ENCODE assay signal across 26 cellular contexts in genomic region chr11:130381317-130381716, GRCh38. TPM values are rescaled to one million over a fixed set of nuclear protein-coding genes. Genes with fewer than 3 reads are reported as not detected.
"Had no signal": no experiment of that assay in that cellular context is flagged by ENCODE, and none has a peak within 500 bp of the region (broad histone marks: within the 10 kb centered on the region; RNA-seq: fewer than 3 reads in every experiment).

No MANE protein-coding gene starts in this region.

- H3K36me3 ChIP-seq: colonic mucosa, upper lobe of right lung had no signal

- FAIRE-seq: islet of Langerhans had no signal

- DNase-seq: activated CD4-positive, alpha-beta T cell treated with anti-CD3 and anti-CD28 coated beads, Interleukin-2, amount 10 ng/mL, durations not matched to agents 24 days and 14 days; activated CD4-positive, CD25-positive, alpha-beta regulatory T cell; activated CD8-positive, alpha-beta T cell treated with anti-CD3 and anti-CD28 coated beads for 36 hours; activated naive CD4-positive, alpha-beta T cell treated with Interleukin-2 at 50 U/mL for 16 hours; activated naive CD8-positive, alpha-beta T cell treated with anti-CD3 and anti-CD28 coated beads, Interleukin-2, amount 10 ng/mL, durations not matched to agents 7 days and 5 days; activated T-cell treated with anti-CD3 and anti-CD28 coated beads, Interleukin-2, amount 50 U/mL, for 1 hour; central memory CD4-positive, alpha-beta T cell; colonic mucosa; erythroblast; foreskin melanocyte; glutamatergic neuron; hippocampal formation; mammary epithelial cell; nephron progenitor cell; occipital lobe; posterior cingulate gyrus; stimulated activated CD4-positive, alpha-beta T cell treated with anti-CD3 and anti-CD28 coated beads, Interleukin-4, amount 100 ng/mL, for 4 hours; T-helper 9 cell; testis; upper lobe of right lung had no signal

- H3K27me3 ChIP-seq: body of pancreas, colonic mucosa, testis, upper lobe of right lung had no signal

- ATAC-seq: activated CD8-positive, alpha-beta T cell treated with anti-CD3 and anti-CD28 coated beads for 36 hours; activated T-helper 17 cell treated with anti-CD3 and anti-CD28 coated beads, Interleukin-2, amount 50 U/mL, for 72 hours; body of pancreas; left lobe of liver; sciatic nerve; stimulated activated memory B cell treated with anti-CD40 and anti-IgM and Interleukin-4, amounts not matched to agents 10 μg/mL and 1 μg/mL and 100 μg/mL, for 72 hours had no signal

- H3K9me3 ChIP-seq: body of pancreas, colonic mucosa, testis, upper lobe of right lung had no signal

- H3K4me1 ChIP-seq: body of pancreas, colonic mucosa, testis, upper lobe of right lung had no signal

- H3K4me3 ChIP-seq: body of pancreas, colonic mucosa, testis, upper lobe of right lung had no signal

- H3K27ac ChIP-seq: body of pancreas, colonic mucosa, testis, upper lobe of right lung had no signal

RNA-seq across cellular contexts. Expression of gene ADAMTS8, which starts 47.1 kb away (rescaled TPM):
- total RNA-seq: activated CD4-positive, alpha-beta T cell treated with anti-CD3 and anti-CD28 coated beads, Interleukin-2, amount 10 ng/mL, durations not matched to agents 24 days and 14 days; activated CD8-positive, alpha-beta T cell treated with anti-CD3 and anti-CD28 coated beads for 36 hours; activated naive CD8-positive, alpha-beta T cell treated with anti-CD3 and anti-CD28 coated beads, Interleukin-2, amount 10 ng/mL, durations not matched to agents 7 days and 5 days; activated T-helper 17 cell treated with anti-CD3 and anti-CD28 coated beads, Interleukin-2, amount 50 U/mL, for 72 hours had no signal
- polyA plus RNA-seq: mammary epithelial cell had no signal
